ENCODE assay signal across 8 cellular contexts in genomic region chr13:44969858-44970484, GRCh38. TPM values are rescaled to one million over a fixed set of nuclear protein-coding genes. Genes with fewer than 3 reads are reported as not detected.
DNase-seq lines count a peak whose midpoint lies in the region; ATAC-seq and TF ChIP-seq lines count a peak whose summit lies in the region.

No MANE protein-coding gene starts in this region.

- ATAC-seq in left ventricle myocardium superior (peak; percentile 70), GM19455 (IDR thresholded peaks at IDR 0.05; ENCODE audit: unreplicated experiment) (no peak), GM21526 (IDR thresholded peaks at IDR 0.05; ENCODE audit: low FRiP score, unreplicated experiment) (no peak)

- peak; percentile 47 for TF ChIP-seq CTCF in WERI-Rb-1 (IDR thresholded peaks at IDR 0.05; ENCODE audit: low read depth, low read length)

- no peaks in the 10 kb centered on the region for H3K27me3 ChIP-seq in WERI-Rb-1 (ENCODE audit: insufficient read depth, low read depth, severe bottlenecking)

- H3K27ac ChIP-seq in WERI-Rb-1, result no peak overlapping the region

- DNase-seq in DMS 273 (lab: John Stamatoyannopoulos, UW; ENCODE audit: unreplicated experiment), result peak; percentile 54
- DNase-seq in DMS 273 treated with DMSO at 0.1 percent for 48 hours (lab: John Stamatoyannopoulos, UW), result no peak
- peak; percentile 45 for DNase-seq in NCI-H1092 treated with DMSO at 0.1 percent for 48 hours (lab: John Stamatoyannopoulos, UW)
- no peak for DNase-seq in WERI-Rb-1
- no peak for DNase-seq in left ventricle myocardium superior
- DNase-seq in skeletal muscle cell (ENCODE audit: low read depth), result peak; percentile 11

- intact Hi-C loops in left ventricle myocardium superior (cut with micrococcal nuclease), result loop anchor here (2.0 kb wide), 1 partner anchor 485 kb away; no protein-coding TSS in a partner anchor

- H3K4me3 ChIP-seq in WERI-Rb-1 (ENCODE audit: low read depth, low read length) (no peak overlapping the region), skeletal muscle cell (ENCODE audit: low read depth, low read length) (no peak overlapping the region)

- H3K36me3 ChIP-seq in WERI-Rb-1, result peaks cover 12% of the 10 kb centered on the region

- no peaks in the 10 kb centered on the region for H3K9me3 ChIP-seq in WERI-Rb-1 (ENCODE audit: severe bottlenecking)

RNA-seq across cellular contexts. Expression of gene NUFIP1, which starts 19.3 kb away (rescaled TPM):
- 2.9 TPM for total RNA-seq in left ventricle myocardium superior

RNA-seq across cellular contexts. Expression of gene GPALPP1, which starts 19.4 kb away (rescaled TPM):
- total RNA-seq in left ventricle myocardium superior, result 10.7 TPM

Comparison
In these comparisons a context has a peak if more than half of its experiments do, and no peak if none do; other contexts are left out.
1. DNase-seq: peak in DMS 273 (single experiment), NCI-H1092 treated with DMSO at 0.1 percent for 48 hours (single experiment) and skeletal muscle cell (single experiment); none in DMS 273 treated with DMSO at 0.1 percent for 48 hours (single experiment), WERI-Rb-1 (single experiment) and left ventricle myocardium superior (single experiment).